Comparison of ENCODE assay signal across 11 cellular contexts in genomic region chr2:233399306-233400225, GRCh38. TPM values are rescaled to one million over a fixed set of nuclear protein-coding genes. Genes with fewer than 3 reads are reported as not detected.
DNase-seq lines count a peak whose midpoint lies in the region; ATAC-seq, FAIRE-seq and TF ChIP-seq lines count a peak whose summit lies in the region.
"Had no signal": no experiment of that assay in that cellular context is flagged by ENCODE, and none has a peak within 500 bp of the region (broad histone marks: within the 10 kb centered on the region; RNA-seq: fewer than 3 reads in every experiment).

No MANE protein-coding gene starts in this region.

- no peaks in the 10 kb centered on the region for H3K27me3 Mint-ChIP-seq in T-helper 1 cell treated with Interleukin-12 subunit alpha and Interleukin-12 subunit beta and Interleukin-4 antibody, amounts not matched to agents 30 μg/mL and 1 μg/mL, for 36 hours (ENCODE audit: low read depth)

- no peak overlapping the region for H3K27ac ChIP-seq in brain microvascular endothelial cell

- H3K4me3 ChIP-seq in brain microvascular endothelial cell (ENCODE audit: low read depth, low read length), result no peak overlapping the region

- FAIRE-seq in GM12891 (lab: Jason Lieb, UNC), result no peak

- in situ Hi-C loops in brain microvascular endothelial cell (cut with HindIII; ENCODE audit: low pct_ligation_motif_present, low sequenced_read_pairs), result no loop called here

- no peak for ATAC-seq in GM19397 (IDR thresholded peaks at IDR 0.05; ENCODE audit: unreplicated experiment)

- no peaks in the 10 kb centered on the region for H3K9me3 Mint-ChIP-seq in T-helper 1 cell treated with Interleukin-12 subunit alpha and Interleukin-12 subunit beta and Interleukin-4 antibody, amounts not matched to agents 30 μg/mL and 1 μg/mL, for 36 hours

- no peaks in the 10 kb centered on the region for H3K36me3 ChIP-seq in brain microvascular endothelial cell (replicated peaks)

- H3K27me3 ChIP-seq in brain microvascular endothelial cell (replicated peaks), result no peaks in the 10 kb centered on the region

- intact Hi-C loops in posterior vena cava (cut with DNase I), result no loop called here

- no peak for DNase-seq in GM12891 (ENCODE audit: insufficient read length, low spot score)
- DNase-seq in brain microvascular endothelial cell, result no peak
- DNase-seq in stimulated activated CD4-positive, alpha-beta T cell treated with anti-CD3 and anti-CD28 coated beads, Interleukin-2, amount 100 ng/mL, for 24 hours, result peak; percentile 40 to 51
- no peak for DNase-seq in LoVo (ENCODE audit: low spot score)
- no peak for DNase-seq in SW 1271 (lab: John Stamatoyannopoulos, UW)
- no peak for DNase-seq in posterior vena cava (ENCODE audit: low spot score)
- DNase-seq: HCEC 1CT, NCI-H1930, SHP77 had no signal

- TF ChIP-seq CTCF in brain microvascular endothelial cell (IDR thresholded peaks at IDR 0.05; ENCODE audit: low read depth, low read length, missing control alignments), result peak; percentile 26

- peaks cover 20% of the 10 kb centered on the region for H3K36me3 Mint-ChIP-seq in T-helper 1 cell treated with Interleukin-12 subunit alpha and Interleukin-12 subunit beta and Interleukin-4 antibody, amounts not matched to agents 30 μg/mL and 1 μg/mL, for 36 hours (ENCODE audit: low read depth)

- peaks cover 44% of the 10 kb centered on the region for H3K4me1 Mint-ChIP-seq in T-helper 1 cell treated with Interleukin-12 subunit alpha and Interleukin-12 subunit beta and Interleukin-4 antibody, amounts not matched to agents 30 μg/mL and 1 μg/mL, for 36 hours (ENCODE audit: low read depth)

- H3K4me3 Mint-ChIP-seq in T-helper 1 cell treated with Interleukin-12 subunit alpha and Interleukin-12 subunit beta and Interleukin-4 antibody, amounts not matched to agents 30 μg/mL and 1 μg/mL, for 36 hours, result peak overlapping the region; percentile 43

- TF ChIP-seq POLR2A in GM12891 (IDR thresholded peaks at IDR 0.05; ENCODE audit: low read depth, low read length), result no peak

- peak overlapping the region; percentile 71 for H3K27ac Mint-ChIP-seq in T-helper 1 cell treated with Interleukin-12 subunit alpha and Interleukin-12 subunit beta and Interleukin-4 antibody, amounts not matched to agents 30 μg/mL and 1 μg/mL, for 36 hours

TF ChIP-seq in GM12891, 5 proteins besides CTCF, POLR2A, EP300 and RAD21:
- TF ChIP-seq PAX5 (IDR thresholded peaks at IDR 0.05; ENCODE audit: insufficient read depth, low read length, severe bottlenecking) (no peak), TAF1 (IDR thresholded peaks at IDR 0.05; ENCODE audit: low read depth, low read length) (no peak), SPI1 (IDR thresholded peaks at IDR 0.05; ENCODE audit: low read depth, low read length) (0 out of 2 replicates have a peak, but pooled peaks have one; percentile 7), POU2F2 (IDR thresholded peaks at IDR 0.05; ENCODE audit: low read depth, low read length) (no peak), POLR2AphosphoS5 (IDR thresholded peaks at IDR 0.05; ENCODE audit: low read depth, low read length) (no peak)

RNA-seq across cellular contexts. Expression of gene DGKD, which starts 45.3 kb away (rescaled TPM):
- polyA plus RNA-seq in GM12891 (2012; ENCODE audit: low read depth, missing spikeins), result 53.7 TPM
- 10 to 100 TPM; 38.1 to 40.3 TPM for total RNA-seq in posterior vena cava

Comparison
In these comparisons a context has a peak if more than half of its experiments do, and no peak if none do; other contexts are left out.
1. DNase-seq: peak in stimulated activated CD4-positive, alpha-beta T cell treated with anti-CD3 and anti-CD28 coated beads, Interleukin-2, amount 100 ng/mL, for 24 hours (2 of 2); none in GM12891 (single experiment), brain microvascular endothelial cell (single experiment), LoVo (single experiment), SW 1271 (0 of 2) and posterior vena cava (single experiment).